ENCODE assay signal across 11 cellular contexts in the genomic region with DNA sequence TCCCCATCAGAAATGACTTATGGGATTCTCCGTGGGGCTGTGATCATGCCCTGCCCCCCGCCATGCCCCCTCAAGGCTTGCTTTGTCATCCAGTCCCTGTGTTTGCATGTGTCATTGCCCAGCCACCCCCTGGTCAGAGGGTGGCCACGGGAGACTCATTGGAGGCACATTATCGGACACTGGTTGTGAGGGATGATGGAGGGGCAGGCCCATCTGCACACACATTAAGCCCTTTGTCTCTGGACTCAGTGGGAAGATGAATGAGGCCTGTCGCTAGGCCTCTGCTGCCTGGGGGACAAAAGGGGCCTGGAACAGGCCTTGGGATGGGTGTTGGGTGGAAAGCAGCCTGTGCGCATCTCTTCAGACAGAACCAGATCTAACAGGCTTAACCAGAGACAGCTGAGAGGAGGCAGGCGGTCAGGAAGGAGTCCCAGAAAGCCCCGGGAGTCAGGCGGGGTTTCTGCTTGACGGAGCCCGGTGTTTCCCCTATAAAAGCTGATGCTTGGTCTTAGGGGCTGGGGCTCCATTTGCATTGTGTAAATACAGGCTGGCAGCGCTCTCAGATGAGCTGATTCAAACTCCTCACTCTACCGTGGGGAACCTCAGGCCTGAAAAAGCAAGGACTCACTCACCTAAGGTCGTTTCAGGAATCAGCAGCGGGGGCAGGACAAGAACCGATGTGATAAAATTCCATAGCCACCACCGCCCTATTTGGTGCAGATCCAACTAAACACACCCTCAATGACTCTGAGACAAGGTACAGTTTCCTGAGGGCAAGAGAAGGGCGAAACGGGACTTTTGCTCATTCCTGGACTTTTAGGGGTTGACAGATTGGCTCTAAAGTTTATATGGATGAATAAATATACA. TPM values are rescaled to one million over a fixed set of nuclear protein-coding genes. Genes with fewer than 3 reads are reported as not detected.
DNase-seq lines count a peak whose midpoint lies in the region; ATAC-seq, FAIRE-seq and TF ChIP-seq lines count a peak whose summit lies in the region.
"Had no signal": no experiment of that assay in that cellular context is flagged by ENCODE, and none has a peak within 500 bp of the region (broad histone marks: within the 10 kb centered on the region; RNA-seq: fewer than 3 reads in every experiment).

No MANE protein-coding gene starts in this region.

- H3K9me2 ChIP-seq in MM.1S (replicated peaks; ENCODE audit: insufficient read depth, low read length): no peaks in the 10 kb centered on the region

- peaks cover 6 to 8% of the 10 kb centered on the region in 2 donors for H3K27me3 Mint-ChIP-seq in stimulated activated naive B cell treated with anti-CD40 and anti-IgM and Interleukin-4, amounts not matched to agents 10 μg/mL and 1 μg/mL and 100 μg/mL, for 72 hours
- H3K27me3 Mint-ChIP-seq: B cell had no signal

- H3K27ac Mint-ChIP-seq in stimulated activated naive B cell treated with anti-CD40 and anti-IgM and Interleukin-4, amounts not matched to agents 10 μg/mL and 1 μg/mL and 100 μg/mL, for 72 hours: no peak overlapping the region
- H3K27ac Mint-ChIP-seq: B cell; stimulated activated memory B cell treated with anti-CD40 and anti-IgM and Interleukin-4, amounts not matched to agents 10 μg/mL and 1 μg/mL and 100 μg/mL, for 72 hours had no signal

- peak; percentile 57 for ATAC-seq in HG03039 (IDR thresholded peaks at IDR 0.05; ENCODE audit: unreplicated experiment)
- ATAC-seq in stimulated activated naive B cell treated with anti-CD40 and anti-IgM and Interleukin-4, amounts not matched to agents 10 μg/mL and 1 μg/mL and 100 μg/mL, for 72 hours (replicated peaks): no peak
- ATAC-seq in activated CD4-positive, CD25-positive, alpha-beta regulatory T cell treated with anti-CD3 and anti-CD28 coated beads, Interleukin-2, amount 50 U/mL, for 24 hours: no peak
- ATAC-seq: stimulated activated memory B cell treated with anti-CD40 and anti-IgM and Interleukin-4, amounts not matched to agents 10 μg/mL and 1 μg/mL and 100 μg/mL, for 72 hours had no signal

- DNase-seq in bronchial epithelial cell (ENCODE audit: low read depth) (peak; percentile 49), NCI-H1048 (lab: John Stamatoyannopoulos, UW) (no peak), MM.1S (no peak)
- no peak for DNase-seq in stimulated activated naive B cell treated with anti-CD40 and anti-IgM and Interleukin-4, amounts not matched to agents 10 μg/mL and 1 μg/mL and 100 μg/mL, for 72 hours
- DNase-seq: heart right ventricle had no signal

- no peak for FAIRE-seq in bronchial epithelial cell (lab: Jason Lieb, UNC)

- H3K9ac ChIP-seq in BLaER1 treated with 17β-estradiol and CSF1 and Interleukin-3, amounts not matched to agents 10 nM and 100 nM: peak overlapping the region in 6 of 11 experiments; percentile 13 to 38 (median 24); a peak in 6 of 22 replicates
- peak overlapping the region; percentile 47 to 58 for H3K9ac ChIP-seq in mucosa of rectum (ENCODE audit: low read depth in 1 of 2, low read length in 2 of 2)
- no peak overlapping the region for H3K9ac ChIP-seq in MM.1S (ENCODE audit: low read length)

- no peak overlapping the region for H3K4me3 ChIP-seq in BLaER1 treated with 17β-estradiol and CSF1 and Interleukin-3, amounts not matched to agents 10 nM and 100 nM
- H3K4me3 ChIP-seq in bronchial epithelial cell (ENCODE audit: low read depth, low read length) (no peak overlapping the region), mucosa of rectum (ENCODE audit: low read length in 2 of 2) (peak overlapping the region; percentile 31 to 42), MM.1S (ENCODE audit: low read length) (no peak overlapping the region)
- H3K4me3 ChIP-seq: heart right ventricle had no signal

- no peaks in the 10 kb centered on the region for H3F3A ChIP-seq in MM.1S (ENCODE audit: insufficient read depth, low read length)

- no peaks in the 10 kb centered on the region for H4K20me1 ChIP-seq in BLaER1 treated with 17β-estradiol and CSF1 and Interleukin-3, amounts not matched to agents 10 nM and 100 nM
- no peaks in the 10 kb centered on the region for H4K20me1 ChIP-seq in MM.1S (ENCODE audit: insufficient read depth, low read length)

- H3K4me3 Mint-ChIP-seq in stimulated activated naive B cell treated with anti-CD40 and anti-IgM and Interleukin-4, amounts not matched to agents 10 μg/mL and 1 μg/mL and 100 μg/mL, for 72 hours: no peak overlapping the region
- H3K4me3 Mint-ChIP-seq: B cell; stimulated activated memory B cell treated with anti-CD40 and anti-IgM and Interleukin-4, amounts not matched to agents 10 μg/mL and 1 μg/mL and 100 μg/mL, for 72 hours had no signal

- H3K27ac ChIP-seq in BLaER1 treated with 17β-estradiol and CSF1 and Interleukin-3, amounts not matched to agents 10 nM and 100 nM: peak overlapping the region in 2 of 11 experiments; percentile 38 to 52; a peak in 2 of 22 replicates
- H3K27ac ChIP-seq in mucosa of rectum (ENCODE audit: low read depth in 2 of 2, low read length in 2 of 2): peak overlapping the region; percentile 88 to 90
- H3K27ac ChIP-seq in MM.1S (ENCODE audit: low read length): no peak overlapping the region
- H3K27ac ChIP-seq: heart right ventricle had no signal

- H3K9me3 Mint-ChIP-seq in stimulated activated naive B cell treated with anti-CD40 and anti-IgM and Interleukin-4, amounts not matched to agents 10 μg/mL and 1 μg/mL and 100 μg/mL, for 72 hours: no peaks in the 10 kb centered on the region
- H3K9me3 Mint-ChIP-seq: stimulated activated memory B cell treated with anti-CD40 and anti-IgM and Interleukin-4, amounts not matched to agents 10 μg/mL and 1 μg/mL and 100 μg/mL, for 72 hours had no signal

- no peaks in the 10 kb centered on the region for H3K4me1 Mint-ChIP-seq in stimulated activated naive B cell treated with anti-CD40 and anti-IgM and Interleukin-4, amounts not matched to agents 10 μg/mL and 1 μg/mL and 100 μg/mL, for 72 hours
- H3K4me1 Mint-ChIP-seq: B cell; stimulated activated memory B cell treated with anti-CD40 and anti-IgM and Interleukin-4, amounts not matched to agents 10 μg/mL and 1 μg/mL and 100 μg/mL, for 72 hours had no signal

- peaks cover 0 to 34% (median 18%) of the 10 kb centered on the region in 10 experiments; a peak in 14 of 20 replicates for H3K4me1 ChIP-seq in BLaER1 treated with 17β-estradiol and CSF1 and Interleukin-3, amounts not matched to agents 10 nM and 100 nM
- H3K4me1 ChIP-seq in mucosa of rectum (ENCODE audit: control insufficient read depth in 2 of 2, insufficient read depth in 2 of 2, low read length in 2 of 2) (peaks cover 11 to 17% of the 10 kb centered on the region in 2 donors), MM.1S (ENCODE audit: low read length) (no peaks in the 10 kb centered on the region)

- no peaks in the 10 kb centered on the region for H3K36me3 Mint-ChIP-seq in stimulated activated naive B cell treated with anti-CD40 and anti-IgM and Interleukin-4, amounts not matched to agents 10 μg/mL and 1 μg/mL and 100 μg/mL, for 72 hours
- H3K36me3 Mint-ChIP-seq: stimulated activated memory B cell treated with anti-CD40 and anti-IgM and Interleukin-4, amounts not matched to agents 10 μg/mL and 1 μg/mL and 100 μg/mL, for 72 hours had no signal

- H2AFZ ChIP-seq in MM.1S (ENCODE audit: low read length): no peak overlapping the region

- H3K27me3 ChIP-seq in BLaER1 treated with 17β-estradiol and CSF1 and Interleukin-3, amounts not matched to agents 10 nM and 100 nM: no peaks in the 10 kb centered on the region
- no peaks in the 10 kb centered on the region for H3K27me3 ChIP-seq in bronchial epithelial cell (ENCODE audit: control insufficient read depth, insufficient read depth, low read length)
- H3K27me3 ChIP-seq in mucosa of rectum (ENCODE audit: control insufficient read depth in 2 of 2, insufficient read depth in 2 of 2, low read length in 2 of 2): no peaks in the 10 kb centered on the region
- no peaks in the 10 kb centered on the region for H3K27me3 ChIP-seq in MM.1S (replicated peaks; ENCODE audit: insufficient read depth, low read length)

- no peaks in the 10 kb centered on the region for H3K36me3 ChIP-seq in BLaER1 treated with 17β-estradiol and CSF1 and Interleukin-3, amounts not matched to agents 10 nM and 100 nM
- H3K36me3 ChIP-seq in bronchial epithelial cell (ENCODE audit: control insufficient read depth, insufficient read depth, low read length) (no peaks in the 10 kb centered on the region), mucosa of rectum (ENCODE audit: control insufficient read depth in 2 of 2, insufficient read depth in 2 of 2, low read length in 2 of 2) (no peaks in the 10 kb centered on the region), MM.1S (replicated peaks; ENCODE audit: insufficient read depth, low read length) (no peaks in the 10 kb centered on the region)
- H3K36me3 ChIP-seq: heart right ventricle had no signal

- H3K79me2 ChIP-seq in MM.1S (ENCODE audit: low read length): no peaks in the 10 kb centered on the region

- TF ChIP-seq CTCF in bronchial epithelial cell (IDR thresholded peaks at IDR 0.05; ENCODE audit: insufficient read depth, low read length, severe bottlenecking) (no peak), MM.1S (IDR thresholded peaks at IDR 0.05; ENCODE audit: low read length) (no peak)

- peak overlapping the region in 6 of 11 experiments; percentile 0 to 40 (median 24); a peak in 9 of 22 replicates for H3K4me2 ChIP-seq in BLaER1 treated with 17β-estradiol and CSF1 and Interleukin-3, amounts not matched to agents 10 nM and 100 nM
- H3K4me2 ChIP-seq in MM.1S (ENCODE audit: low read depth, low read length): no peak overlapping the region

- no peaks in the 10 kb centered on the region for H3K9me3 ChIP-seq in BLaER1 treated with 17β-estradiol and CSF1 and Interleukin-3, amounts not matched to agents 10 nM and 100 nM (replicated peaks in 1 of 11)
- no peaks in the 10 kb centered on the region for H3K9me3 ChIP-seq in mucosa of rectum (ENCODE audit: control insufficient read depth in 2 of 2, low read length in 2 of 2)
- no peaks in the 10 kb centered on the region for H3K9me3 ChIP-seq in MM.1S (replicated peaks; ENCODE audit: insufficient read depth, low read length)
- H3K9me3 ChIP-seq: heart right ventricle had no signal

RNA-seq across cellular contexts. Expression of a gene that starts 17.0 kb away (rescaled TPM):
- total RNA-seq in bronchial epithelial cell: 49.0 and 61.2 TPM in 2 replicates

RNA-seq across cellular contexts. Expression of a gene that starts 23.7 kb away (rescaled TPM):
- not detected in 2 replicates for total RNA-seq in bronchial epithelial cell
- total RNA-seq: B cell, heart right ventricle had no signal

RNA-seq across cellular contexts. Expression of a gene that starts 52.1 kb away (rescaled TPM):
- 11.1 and 26.5 TPM in 2 replicates for total RNA-seq in bronchial epithelial cell

Comparison
In these comparisons a context has a peak if more than half of its experiments do, and no peak if none do; other contexts are left out.
1. H3K4me3 ChIP-seq: peak in mucosa of rectum (2 of 2); none in BLaER1 treated with 17β-estradiol and CSF1 and Interleukin-3, amounts not matched to agents 10 nM and 100 nM (0 of 10), bronchial epithelial cell (single experiment) and MM.1S (single experiment).